In genomic region chr2:27494284-27494943, GRCh38 we compare ENCODE assay signal across 9 cellular contexts. TPM values are rescaled to one million over a fixed set of nuclear protein-coding genes. Genes with fewer than 3 reads are reported as not detected.
A peak's percentile ranks its signal among the peaks of the same experiment; 100 is the strongest.
DNase-seq lines count a peak whose midpoint lies in the region; ATAC-seq and TF ChIP-seq lines count a peak whose summit lies in the region.
"Had no signal": no experiment of that assay in that cellular context is flagged by ENCODE, and none has a peak within 500 bp of the region (broad histone marks: within the 10 kb centered on the region; RNA-seq: fewer than 3 reads in every experiment).

No MANE protein-coding gene starts in this region.

- H3K4me1 ChIP-seq in Panc1 (ENCODE audit: control insufficient read depth, insufficient read depth, low read length) = no peaks in the 10 kb centered on the region; the same call in 1 of the 2 replicates

- no peaks in the 10 kb centered on the region for H3K9me3 Mint-ChIP-seq in naive thymus-derived CD8-positive, alpha-beta T cell

- DNase-seq in AG10803 (ENCODE audit: low read depth) (peak; percentile 51), Panc1 (ENCODE audit: low read depth, low spot score) (no peak), epithelial cell of proximal tubule (ENCODE audit: low read depth) (no peak), NCI-H510A (lab: John Stamatoyannopoulos, UW) (no peak), NCI-H2196 treated with DMSO at 0.1 percent for 48 hours (lab: John Stamatoyannopoulos, UW; ENCODE audit: unreplicated experiment) (no peak)
- DNase-seq in naive thymus-derived CD8-positive, alpha-beta T cell = no peak

- H3K9me3 ChIP-seq in Panc1 (ENCODE audit: control insufficient read depth, insufficient read depth, low read depth, low read length) = no peaks in the 10 kb centered on the region

- peaks cover 28% of the 10 kb centered on the region for H3K27me3 ChIP-seq in Panc1 (ENCODE audit: control insufficient read depth, insufficient read depth, low read length)

- no peaks in the 10 kb centered on the region for H3K36me3 ChIP-seq in Panc1 (ENCODE audit: control insufficient read depth, insufficient read depth, low read length)

- H3K4me3 Mint-ChIP-seq in naive thymus-derived CD8-positive, alpha-beta T cell = peak overlapping the region; percentile 24 to 75 (median 58)

- no peak overlapping the region for H3K27ac ChIP-seq in Panc1 (ENCODE audit: low read length)

- TF ChIP-seq CTCF in AG10803 (conservative IDR thresholded peaks at IDR 0.05; ENCODE audit: low read length) = no peak
- no peak for TF ChIP-seq CTCF in Panc1 (IDR thresholded peaks at IDR 0.05)
- TF ChIP-seq CTCF in epithelial cell of proximal tubule (conservative IDR thresholded peaks at IDR 0.05; ENCODE audit: low read depth, low read length) = no peak

- CTCF ChIA-PET in Panc1 (lab: Charles Lee) = no interaction called here

- intact Hi-C loops in Panc1 (cut with micrococcal nuclease; ENCODE audit: unreplicated experiment) = no loop called here

- H3K4me3 ChIP-seq in AG10803 (ENCODE audit: low read length) = peak overlapping the region; percentile 70
- peak overlapping the region; percentile 52 to 64; a peak in 3 of 4 replicates for H3K4me3 ChIP-seq in Panc1 (ENCODE audit: low read depth in 2 of 2, low read length in 2 of 2)
- peak overlapping the region; percentile 63 for H3K4me3 ChIP-seq in epithelial cell of proximal tubule (ENCODE audit: low read depth, low read length)

- H3K36me3 Mint-ChIP-seq in naive thymus-derived CD8-positive, alpha-beta T cell = no peaks in the 10 kb centered on the region

- BruUV-seq in Panc1 (replicated peaks; lab: Mats Ljungman, UMichigan) = no TSS peak

- H3K27me3 Mint-ChIP-seq in naive thymus-derived CD8-positive, alpha-beta T cell = peaks cover 30 to 62% (median 47%) of the 10 kb centered on the region in 5 donors

- POLR2A ChIA-PET in Panc1 (lab: Charles Lee) = no interaction called here
- POLR2A ChIA-PET in naive thymus-derived CD8-positive, alpha-beta T cell (lab: Charles Lee) = interaction anchor here (0.6 kb wide), 2 partner anchors 11 to 69 kb away, joined by 4 to 6 read pairs; no protein-coding TSS in a partner anchor

- peak overlapping the region in 4 of 10 donors; percentile 53 to 89 (median 58) for H3K27ac Mint-ChIP-seq in naive thymus-derived CD8-positive, alpha-beta T cell

- ATAC-seq in Panc1 (no peak), HG03432 (IDR thresholded peaks at IDR 0.05; ENCODE audit: unreplicated experiment) (no peak), GM21576 (IDR thresholded peaks at IDR 0.05; ENCODE audit: unreplicated experiment) (no peak)
- ATAC-seq in naive thymus-derived CD8-positive, alpha-beta T cell = no peak

- H3K4me1 Mint-ChIP-seq in naive thymus-derived CD8-positive, alpha-beta T cell = peaks cover 10 to 33% (median 24%) of the 10 kb centered on the region in 4 donors

- in situ Hi-C loops in Panc1 (cut with HindIII; ENCODE audit: low pct_unique_long_range_greater_than_20kb, low sequenced_read_pairs) = no loop called here

RNA-seq across cellular contexts. Expression of gene FNDC4, which starts 0.6 kb away (rescaled TPM):
- total RNA-seq in Panc1 (2021; ENCODE audit: unreplicated experiment) = 1.3 TPM
- polyA plus RNA-seq in Panc1 (2012; ENCODE audit: insufficient read length) = 2.3 TPM
- 7.3 and 26.6 TPM in 2 replicates for total RNA-seq in epithelial cell of proximal tubule
- total RNA-seq in naive thymus-derived CD8-positive, alpha-beta T cell = not detected
- polyA plus RNA-seq in naive thymus-derived CD8-positive, alpha-beta T cell = under 1 TPM in 2 of 3 donors, not detected in 1; 0.09 to 0.15 TPM

RNA-seq across cellular contexts. Expression of gene GCKR, which starts 2.2 kb away (rescaled TPM):
- total RNA-seq in Panc1 (2021; ENCODE audit: unreplicated experiment) = 0.33 TPM
- not detected for polyA plus RNA-seq in Panc1 (2012; ENCODE audit: insufficient read length)
- total RNA-seq in epithelial cell of proximal tubule = 0.58 TPM in 1 of 2 replicates, not detected in the other
- total RNA-seq in naive thymus-derived CD8-positive, alpha-beta T cell = not detected
- not detected for polyA plus RNA-seq in naive thymus-derived CD8-positive, alpha-beta T cell

RNA-seq across cellular contexts. Expression of gene IFT172, which starts 4.9 kb away (rescaled TPM):
- total RNA-seq in Panc1 (2021; ENCODE audit: unreplicated experiment) = 16.7 TPM
- polyA plus RNA-seq in Panc1 (2012; ENCODE audit: insufficient read length) = 12.1 TPM
- total RNA-seq in epithelial cell of proximal tubule = 3.7 and 12.1 TPM in 2 replicates
- 10 to 100 TPM; 32.2 to 40.6 TPM for total RNA-seq in naive thymus-derived CD8-positive, alpha-beta T cell
- 1 to 10 TPM; 1.1 to 4.9 (median 3.4) TPM for polyA plus RNA-seq in naive thymus-derived CD8-positive, alpha-beta T cell

RNA-seq across cellular contexts. Expression of gene KRTCAP3, which starts 52.2 kb away (rescaled TPM):
- total RNA-seq in Panc1 (2021; ENCODE audit: unreplicated experiment) (1.9 TPM), epithelial cell of proximal tubule (10.0 and 20.5 TPM in 2 replicates)
- 1.9 TPM for polyA plus RNA-seq in Panc1 (2012; ENCODE audit: insufficient read length)
- total RNA-seq in naive thymus-derived CD8-positive, alpha-beta T cell = 10 to 100 TPM; 20.9 to 23.7 TPM
- 1 to 10 TPM; 3.1 to 3.9 (median 3.6) TPM for polyA plus RNA-seq in naive thymus-derived CD8-positive, alpha-beta T cell
- total RNA-seq: frontal cortex had no signal
